Comparison of ENCODE assay signal across 17 cellular contexts in the genomic region with DNA sequence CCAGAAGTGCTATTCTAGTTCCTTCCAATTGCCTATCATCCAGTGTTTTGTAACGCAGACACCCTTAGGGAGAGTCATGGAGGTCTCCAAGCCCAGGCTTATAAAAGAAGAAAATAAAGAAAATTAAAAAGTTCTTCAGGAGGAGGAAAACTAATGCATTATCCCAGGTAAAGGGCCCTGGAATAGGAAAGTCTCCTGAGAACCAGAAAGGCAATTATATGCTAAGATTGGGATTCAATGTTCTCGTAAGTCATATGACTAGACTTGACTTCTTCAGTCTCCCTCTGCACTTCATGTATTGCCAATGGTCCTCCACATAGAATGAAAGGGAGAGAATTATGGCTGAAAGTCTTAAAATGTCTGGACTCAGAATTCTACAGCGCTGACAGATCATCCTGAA.
"Had no signal": no experiment of that assay in that cellular context is flagged by ENCODE, and none has a peak within 500 bp of the region (broad histone marks: within the 10 kb centered on the region; RNA-seq: fewer than 3 reads in every experiment).

No MANE protein-coding gene starts in this region.

- H3K27ac ChIP-seq: esophagus squamous epithelium, parathyroid adenoma, psoas muscle, right lobe of liver, upper lobe of left lung, uterus had no signal

- DNase-seq: esophagus squamous epithelium; foreskin fibroblast; glutamatergic neuron; immature natural killer cell; kidney; mucosa of descending colon; natural killer cell; occipital lobe; psoas muscle; right lobe of liver; stimulated activated CD4-positive, alpha-beta T cell treated with anti-CD3 and anti-CD28 coated beads, Interleukin-4, amount 100 ng/mL, for 1 hour; stimulated activated CD8-positive, alpha-beta memory T cell treated with anti-CD3 and anti-CD28 coated beads, Interleukin-4, amount 100 ng/mL, for 48 hours; upper lobe of left lung; uterus had no signal

- ATAC-seq: gastroesophageal sphincter; mucosa of descending colon; natural killer cell; psoas muscle; right lobe of liver; stimulated activated effector memory CD8-positive, alpha-beta T cell treated with anti-CD3 and anti-CD28 coated beads, Interleukin-12 subunit alpha, Interleukin-12 subunit beta, amount 100 ng/mL, for 72 hours had no signal
